Comparison of ENCODE assay signal across 8 cellular contexts in the genomic region with DNA sequence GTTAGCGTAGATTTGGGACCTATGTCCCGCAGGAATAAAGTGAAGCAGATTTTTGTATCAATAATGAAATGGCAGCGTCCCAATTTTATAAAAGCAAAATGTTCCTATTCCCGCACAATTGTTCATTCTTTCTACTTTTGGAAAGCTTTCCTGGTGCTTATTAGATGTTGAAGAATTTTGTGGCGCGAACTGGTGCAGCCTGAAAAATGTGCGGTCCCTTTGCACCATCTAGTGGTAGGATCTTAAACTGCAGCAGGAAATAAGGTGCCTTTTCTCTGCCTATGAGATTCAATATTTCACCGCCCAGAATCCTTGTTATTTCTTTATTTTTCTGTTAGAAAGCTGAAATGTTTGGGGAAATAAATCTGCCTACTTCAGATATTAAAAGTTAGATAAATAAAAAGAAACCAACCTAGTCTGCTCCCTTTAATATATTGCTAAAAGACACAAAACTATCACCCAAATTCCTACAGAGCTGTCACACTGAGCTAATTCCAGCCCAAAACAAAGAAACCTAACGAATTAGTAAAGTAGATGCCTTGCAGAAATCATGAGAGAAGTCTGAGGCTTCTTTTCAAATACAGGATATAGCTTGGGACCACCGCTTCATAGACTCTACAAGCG.
DNase-seq lines count a peak whose midpoint lies in the region; ATAC-seq, FAIRE-seq and TF ChIP-seq lines count a peak whose summit lies in the region.

No MANE protein-coding gene starts in this region.

- no peak overlapping the region for H3K4me2 ChIP-seq in OCI-LY3 (ENCODE audit: low read length)

- H3K27ac ChIP-seq in OCI-LY3 (ENCODE audit: low read length) (no peak overlapping the region), angular gyrus (ENCODE audit: low read depth, low read length) (peak overlapping the region; percentile 24)

- FAIRE-seq in D721Med (lab: Jason Lieb, UNC), result peak; percentile 51

- ATAC-seq in left cardiac atrium, result peak; percentile 42 to 73
- no peak for ATAC-seq in HG03280 (IDR thresholded peaks at IDR 0.05; ENCODE audit: unreplicated experiment)

- H3K9ac ChIP-seq in OCI-LY3 (ENCODE audit: low read length), result no peak overlapping the region

- no peaks in the 10 kb centered on the region for H3K79me2 ChIP-seq in OCI-LY3 (ENCODE audit: low read length)

- no peaks in the 10 kb centered on the region for H4K20me1 ChIP-seq in OCI-LY3 (ENCODE audit: insufficient read depth, low read length)

- TF ChIP-seq CTCF in D721Med (IDR thresholded peaks at IDR 0.05; ENCODE audit: insufficient read depth, missing control alignments) (peak; percentile 98), OCI-LY3 (IDR thresholded peaks at IDR 0.05; ENCODE audit: low read depth, low read length) (peak; percentile 90), retinal pigment epithelial cell (conservative IDR thresholded peaks at IDR 0.05; ENCODE audit: low read depth, low read length) (peak; percentile 87)

- H3K4me3 ChIP-seq in OCI-LY3 (ENCODE audit: low read length) (no peak overlapping the region), retinal pigment epithelial cell (ENCODE audit: low read length) (no peak overlapping the region)

- H3K9me3 ChIP-seq in OCI-LY3 (ENCODE audit: insufficient read depth, low read length), result no peaks in the 10 kb centered on the region

- no peaks in the 10 kb centered on the region for H3K4me1 ChIP-seq in OCI-LY3 (ENCODE audit: low read length)

- peaks cover 58% of the 10 kb centered on the region for H3K27me3 ChIP-seq in OCI-LY3 (ENCODE audit: low read depth, low read length)

- DNase-seq in D721Med (ENCODE audit: insufficient read length, low spot score) (no peak), HT1080 (ENCODE audit: low read depth) (peak; percentile 61), left cardiac atrium (no peak), retinal pigment epithelial cell (ENCODE audit: low read depth) (no peak)
- no peak for DNase-seq in NK-92 treated with Interleukin-12 subunit alpha and Interleukin-12 subunit beta, amount 100 ng/mL, for 24 hours (lab: John Stamatoyannopoulos, UW)

- H2AFZ ChIP-seq in OCI-LY3 (ENCODE audit: low read depth, low read length), result no peak overlapping the region

- intact Hi-C loops in left cardiac atrium (cut with DNase I), result loop anchor here in 1 of 2 donors (5.0 to 10.0 kb wide), 3 partner anchors 87 to 189 kb away; no protein-coding TSS in a partner anchor

- H3K36me3 ChIP-seq in OCI-LY3 (replicated peaks; ENCODE audit: low read depth, low read length), result no peaks in the 10 kb centered on the region
